ENCODE assay signal across 18 cellular contexts in the genomic region with DNA sequence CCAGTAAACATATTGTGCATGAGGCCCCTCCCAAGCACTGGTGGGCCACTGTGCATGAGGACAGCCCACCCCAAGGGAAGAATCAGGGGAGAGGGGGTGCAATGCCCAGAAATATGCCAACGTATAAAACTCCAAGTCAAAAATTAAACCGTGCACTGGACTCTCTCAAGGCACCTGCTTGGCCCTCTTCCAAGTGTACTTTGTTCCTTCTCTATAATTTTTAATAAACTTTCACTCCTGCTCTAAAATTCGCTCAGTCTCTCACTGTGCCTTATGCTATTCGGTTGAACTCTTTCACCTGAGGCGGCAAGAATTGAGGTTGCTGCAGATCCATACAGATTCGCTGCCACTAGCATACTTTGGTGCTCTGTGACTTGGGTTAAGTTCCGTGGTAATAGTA.
"Had no signal": no experiment of that assay in that cellular context is flagged by ENCODE, and none has a peak within 500 bp of the region (broad histone marks: within the 10 kb centered on the region; RNA-seq: fewer than 3 reads in every experiment).

No MANE protein-coding gene starts in this region.

- H3K27ac ChIP-seq: HL-60, KMS-11 had no signal

- H3K9ac ChIP-seq: KMS-11, SK-N-SH had no signal

- H3K9me3 ChIP-seq: SK-N-SH had no signal

- ATAC-seq: K562 had no signal

- H3K4me3 ChIP-seq: K562 had no signal

- DNase-seq: Kasumi-1, MM.1S, NCI-H1092 treated with DMSO at 0.1 percent for 48 hours, NCI-H1436, NCI-H2081 treated with DMSO at 0.1 percent for 48 hours, NCI-H2171, NCI-H226, NCI-H446, NCI-H510A, NCI-H524 treated with DMSO at 0.1 percent for 48 hours, NCI-H774, Right ventricle myocardium superior, RPMI8226, SK-N-SH had no signal

- H3K4me1 Mint-ChIP-seq: IgD-negative memory B cell had no signal

- H3K4me3 Mint-ChIP-seq: IgD-negative memory B cell had no signal

- H3K27ac Mint-ChIP-seq: IgD-negative memory B cell had no signal

- H3K27me3 Mint-ChIP-seq: IgD-negative memory B cell had no signal

- H3K36me3 Mint-ChIP-seq: IgD-negative memory B cell had no signal
